8 cellular contexts compared by ENCODE assay signal in the genomic region with DNA sequence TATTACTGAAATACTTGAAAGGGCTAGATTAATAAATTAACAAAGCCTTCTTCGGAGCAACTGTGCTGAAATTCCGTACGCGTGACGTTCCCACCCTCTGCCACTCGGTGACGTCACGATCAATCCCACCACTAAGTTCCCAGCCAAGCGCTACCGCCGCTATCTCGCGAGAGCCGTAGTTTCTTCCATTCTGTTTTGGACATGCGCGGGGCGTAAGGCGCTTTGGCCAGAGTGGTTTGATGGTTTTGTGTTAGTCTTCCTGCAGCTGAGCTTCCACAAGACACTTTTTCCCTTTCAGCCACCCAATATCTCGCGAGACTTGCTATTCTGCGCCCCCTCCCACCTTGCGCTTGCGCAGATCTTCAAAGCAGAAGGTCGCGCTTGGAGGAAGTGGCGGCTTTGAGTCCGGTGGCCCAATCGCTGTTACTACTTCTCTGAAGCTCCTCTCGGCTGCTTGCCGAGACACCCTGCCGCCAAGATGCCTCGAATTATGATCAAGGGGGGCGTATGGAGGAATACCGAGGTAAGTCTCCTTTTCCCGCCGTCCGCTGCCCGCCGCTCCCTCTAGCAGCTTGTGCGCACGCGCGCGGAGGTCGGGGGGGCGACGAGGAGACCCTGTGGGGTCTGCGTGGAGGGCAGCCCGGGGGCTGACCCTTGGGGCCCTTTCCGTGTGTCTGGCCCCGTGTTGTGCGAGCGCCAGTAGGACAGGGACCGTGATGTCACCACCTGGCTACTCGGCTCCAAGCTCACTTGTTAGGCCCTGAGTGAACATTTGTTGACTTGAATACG. TPM values are rescaled to one million over a fixed set of nuclear protein-coding genes. Genes with fewer than 3 reads are reported as not detected.
A peak's percentile ranks its signal among the peaks of the same experiment; 100 is the strongest.
DNase-seq lines count a peak whose midpoint lies in the region; ATAC-seq and TF ChIP-seq lines count a peak whose summit lies in the region.

A gene (plus strand): TSS at position 361 of the 789 bp plus-strand sequence. CDS start 118 bp downstream, at position 479.

- peak within 1 kb of the TSS; percentile 64 for H3K27ac ChIP-seq in PC-9

- H3K27me3 ChIP-seq in PC-9 (ENCODE audit: insufficient read depth, low read depth): 0 out of 2 replicates have a peak, but pooled peaks cover 5% of the 10 kb centered on the region

- intact Hi-C loops in PC-9 (cut with micrococcal nuclease; ENCODE audit: unreplicated experiment): loop anchor here (5.0 kb wide), 1 partner anchor 120 kb away; a partner anchor contains a TSS

- H3K36me3 ChIP-seq in PC-9 (ENCODE audit: low read depth): peaks cover 3% of the 10 kb centered on the region; the same call in 1 of the 2 replicates

- POLR2A ChIA-PET in PC-9 (lab: Charles Lee; ENCODE audit: unreplicated experiment): interaction anchor here (0.5 to 0.9 kb wide), 11 partner anchors 10 to 1180 kb away, joined by 3 to 13 read pairs (median 4); a partner anchor contains a TSS

- no TSS peak for BruUV-seq in PC-9 (replicated peaks; lab: Mats Ljungman, UMichigan)

- CTCF ChIA-PET in PC-9 (lab: Charles Lee): interaction anchor here (0.7 to 1.1 kb wide), 2 partner anchors 47 to 69 kb away, joined by 4 to 5 read pairs; no protein-coding TSS in a partner anchor

- H3K4me2 ChIP-seq in PC-9: peak within 1 kb of the TSS; percentile 88

- peak within 1 kb of the TSS; percentile 84 for H3K4me3 ChIP-seq in Jurkat, Clone E6-1 (ENCODE audit: low read length)
- peak within 1 kb of the TSS; percentile 58 for H3K4me3 ChIP-seq in PC-9
- peak within 1 kb of the TSS; percentile 80 for H3K4me3 ChIP-seq in epithelial cell of proximal tubule (ENCODE audit: low read depth, low read length)

- peaks cover 20% of the 10 kb centered on the region for H3K4me1 ChIP-seq in PC-9 (replicated peaks; ENCODE audit: insufficient read depth)

- H3F3A ChIP-seq in PC-9 (ENCODE audit: insufficient read depth, low read depth): no peaks in the 10 kb centered on the region

- TF ChIP-seq CTCF in PC-9 (conservative IDR thresholded peaks at IDR 0.05): no peak
- TF ChIP-seq CTCF in epithelial cell of proximal tubule (conservative IDR thresholded peaks at IDR 0.05; ENCODE audit: low read depth, low read length): no peak

- H2AFZ ChIP-seq in PC-9: peak within 1 kb of the TSS; percentile 85

- peak; percentile 92 for ATAC-seq in GM21576 (IDR thresholded peaks at IDR 0.05; ENCODE audit: unreplicated experiment)

- peaks cover 25% of the 10 kb centered on the region for H4K20me1 ChIP-seq in PC-9 (ENCODE audit: insufficient read depth)

- DNase-seq in DMS114 treated with DMSO at 0.1 percent for 48 hours (lab: John Stamatoyannopoulos, UW; ENCODE audit: unreplicated experiment) (peak; percentile 99), PC-9 (peak; percentile 94 to 95), epithelial cell of proximal tubule (ENCODE audit: low read depth) (peak; percentile 94), mucosa of gallbladder (ENCODE audit: low spot score) (peak; percentile 98)
- peak; percentile 99 for DNase-seq in Jurkat, Clone E6-1 (ENCODE audit: low read depth, low spot score)
- peak; percentile 91 for DNase-seq in activated T-cell treated with anti-CD3 and anti-CD28 coated beads, Interleukin-2, amount 50 U/mL, for 1 hour
- DNase-seq in stimulated activated CD8-positive, alpha-beta memory T cell treated with anti-CD3 and anti-CD28 coated beads, Interleukin-4, amount 100 ng/mL, for 4 hours (ENCODE audit: low read depth in 2 of 2, low spot score in 1 of 2): peak; percentile 80 to 81

- H3K9me3 ChIP-seq in PC-9 (ENCODE audit: insufficient read depth, low read depth): no peaks in the 10 kb centered on the region

- H3K9me2 ChIP-seq in PC-9 (ENCODE audit: insufficient read depth): no peaks in the 10 kb centered on the region

- H3K79me2 ChIP-seq in PC-9 (ENCODE audit: low read depth): peaks cover 40% of the 10 kb centered on the region

RNA-seq across cellular contexts. Expression of the gene that starts here (rescaled TPM):
- 22.1 TPM for polyA plus RNA-seq in Jurkat, Clone E6-1 (2012; ENCODE audit: insufficient read depth, insufficient read length)
- total RNA-seq in PC-9 (2021) (17.8 and 24.0 TPM in 2 replicates), epithelial cell of proximal tubule (25.4 and 25.9 TPM in 2 replicates), mucosa of gallbladder (18.8 TPM)

Comparison
In these comparisons a context has a peak if more than half of its experiments do, and no peak if none do; other contexts are left out.
1. Peak in every context shown above with its lines: DNase-seq, ATAC-seq, H3K4me3 ChIP-seq and H3K27ac ChIP-seq.